ENCODE assay signal across 19 cellular contexts in genomic region chr17:82702161-82702932, GRCh38. TPM values are rescaled to one million over a fixed set of nuclear protein-coding genes. Genes with fewer than 3 reads are reported as not detected.
A peak's percentile ranks its signal among the peaks of the same experiment; 100 is the strongest.
DNase-seq lines count a peak whose midpoint lies in the region; ATAC-seq and TF ChIP-seq lines count a peak whose summit lies in the region.
"Had no signal": no experiment of that assay in that cellular context is flagged by ENCODE, and none has a peak within 500 bp of the region (broad histone marks: within the 10 kb centered on the region; RNA-seq: fewer than 3 reads in every experiment).

No MANE protein-coding gene starts in this region.

- H3K9me3 Mint-ChIP-seq in mesothelial cell of epicardium (no peaks in the 10 kb centered on the region), type B pancreatic cell (no peaks in the 10 kb centered on the region)
- H3K9me3 Mint-ChIP-seq: CD4-positive, alpha-beta memory T cell; neural crest cell had no signal

- H3K4me3 Mint-ChIP-seq in mesothelial cell of epicardium: no peak overlapping the region
- H3K4me3 Mint-ChIP-seq in type B pancreatic cell: peak overlapping the region; percentile 28
- H3K4me3 Mint-ChIP-seq: CD4-positive, alpha-beta memory T cell; neural crest cell had no signal

- peaks cover 13% of the 10 kb centered on the region for H3K4me1 Mint-ChIP-seq in mesothelial cell of epicardium
- no peaks in the 10 kb centered on the region for H3K4me1 Mint-ChIP-seq in type B pancreatic cell (ENCODE audit: unreplicated experiment)

- peak; percentile 30 for DNase-seq in Right ventricle myocardium superior
- no peak for DNase-seq in left cardiac atrium
- DNase-seq in dorsolateral prefrontal cortex: peak in 8 of 10 donors; percentile 58 to 88 (median 79)
- no peak for DNase-seq in mesothelial cell of epicardium (ENCODE audit: low spot score in 2 of 2, unreplicated experiment in 2 of 2)
- DNase-seq in type B pancreatic cell (ENCODE audit: extremely low spot score, unreplicated experiment): no peak
- DNase-seq in NCI-H1930 (lab: John Stamatoyannopoulos, UW): no peak
- DNase-seq: activated CD4-positive, alpha-beta T cell treated with anti-CD3 and anti-CD28 coated beads for 4 hours; activated gamma-delta T cell treated with Interleukin-2 at 50 U/mL for 16 hours; aorta; CD4-positive, alpha-beta memory T cell; glutamatergic neuron; NCI-H146; SHP77 treated with DMSO at 0.1 percent for 48 hours; stimulated activated CD4-positive, alpha-beta T cell treated with anti-CD3 and anti-CD28 coated beads, Interleukin-2, amount 100 ng/mL, for 24 hours; T-helper 9 cell; uterus had no signal

- H3K36me3 Mint-ChIP-seq in mesothelial cell of epicardium: no peaks in the 10 kb centered on the region
- no peaks in the 10 kb centered on the region for H3K36me3 Mint-ChIP-seq in type B pancreatic cell

- peak overlapping the region in 2 of 59 donors; percentile 13 to 15 for H3K4me3 ChIP-seq in dorsolateral prefrontal cortex
- H3K4me3 ChIP-seq: uterus had no signal

- ATAC-seq in Right ventricle myocardium superior (ENCODE audit: poor library complexity) (no peak), left cardiac atrium (no peak), HG03460 (IDR thresholded peaks at IDR 0.05; ENCODE audit: unreplicated experiment) (no peak), GM21529 (IDR thresholded peaks at IDR 0.05; ENCODE audit: unreplicated experiment) (no peak)

- TF ChIP-seq CTCF in dorsolateral prefrontal cortex (IDR thresholded peaks at IDR 0.05 in 54 of 56, conservative IDR thresholded peaks at IDR 0.05 in 2 of 56; ENCODE audit: low read depth in 1 of 56, partially characterized antibody in 56 of 56): peak in 14 of 56 donors; percentile 9 to 35 (median 17)
- no peak for TF ChIP-seq CTCF in mesothelial cell of epicardium (IDR thresholded peaks at IDR 0.05; ENCODE audit: unreplicated experiment)
- TF ChIP-seq CTCF in type B pancreatic cell (conservative IDR thresholded peaks at IDR 0.05): no peak

- H3K27me3 ChIP-seq in dorsolateral prefrontal cortex: no peaks in the 10 kb centered on the region
- H3K27me3 ChIP-seq: uterus had no signal

- H3K27ac Mint-ChIP-seq in mesothelial cell of epicardium (peak overlapping the region; percentile 53), type B pancreatic cell (peak overlapping the region; percentile 33)
- H3K27ac Mint-ChIP-seq: CD4-positive, alpha-beta memory T cell had no signal

- H3K27me3 Mint-ChIP-seq in mesothelial cell of epicardium (ENCODE audit: low read depth): peaks cover 5% of the 10 kb centered on the region
- peaks cover 4% of the 10 kb centered on the region for H3K27me3 Mint-ChIP-seq in type B pancreatic cell
- H3K27me3 Mint-ChIP-seq: CD4-positive, alpha-beta memory T cell had no signal

- peak overlapping the region in 46 of 59 donors; percentile 6 to 85 (median 58) for H3K27ac ChIP-seq in dorsolateral prefrontal cortex
- H3K27ac ChIP-seq: uterus had no signal

- intact Hi-C loops in Right ventricle myocardium superior (cut with DNase I): no loop called here
- intact Hi-C loops in left cardiac atrium (cut with DNase I): no loop called here
- intact Hi-C loops in dorsolateral prefrontal cortex (cut with DNase I): loop anchor here (5.0 kb wide), 2 partner anchors 35 to 50 kb away; no protein-coding TSS in a partner anchor

RNA-seq across cellular contexts. Expression of gene RAB40B, which starts 3.8 kb away (rescaled TPM):
- total RNA-seq in Right ventricle myocardium superior (20.7 TPM), left cardiac atrium (10 to 100 TPM; 12.8 to 16.7 TPM), dorsolateral prefrontal cortex (100 to 1,000 TPM in 68 of 120 experiments, 10 to 100 TPM in 52; 61.9 to 320 (median 103) TPM), mesothelial cell of epicardium (25.0 to 26.5 TPM (median 25.5 TPM) in 3 replicates), type B pancreatic cell (ENCODE audit: low replicate concordance) (16.7 and 18.9 TPM in 2 replicates)

RNA-seq across cellular contexts. Expression of gene FN3KRP, which starts 14.2 kb away (rescaled TPM):
- total RNA-seq in Right ventricle myocardium superior (13.2 TPM), left cardiac atrium (10 to 100 TPM; 12.1 to 14.5 TPM), dorsolateral prefrontal cortex (10 to 100 TPM; 32.3 to 70.7 (median 49.0) TPM), mesothelial cell of epicardium (30.3 to 31.6 TPM (median 30.6 TPM) in 3 replicates), type B pancreatic cell (ENCODE audit: low replicate concordance) (36.5 and 42.5 TPM in 2 replicates)

RNA-seq across cellular contexts. Expression of gene FN3K, which starts 33.1 kb away (rescaled TPM):
- 80.2 TPM for total RNA-seq in Right ventricle myocardium superior
- 10 to 100 TPM; 49.9 to 62.9 TPM for total RNA-seq in left cardiac atrium
- total RNA-seq in dorsolateral prefrontal cortex: 100 to 1,000 TPM in 107 of 120 experiments, 10 to 100 TPM in 13; 62.5 to 210 (median 123) TPM
- 31.9 to 33.3 TPM (median 33.0 TPM) in 3 replicates for total RNA-seq in mesothelial cell of epicardium
- total RNA-seq in type B pancreatic cell (ENCODE audit: low replicate concordance): 30.3 and 31.3 TPM in 2 replicates

RNA-seq across cellular contexts. Expression of gene TBCD, which starts 49.5 kb away (rescaled TPM):
- total RNA-seq in Right ventricle myocardium superior (45.1 TPM), left cardiac atrium (10 to 100 TPM; 37.0 to 59.8 TPM), dorsolateral prefrontal cortex (100 to 1,000 TPM in 110 of 120 experiments, 10 to 100 TPM in 10; 90.4 to 151 (median 117) TPM), mesothelial cell of epicardium (102 to 117 TPM (median 103 TPM) in 3 replicates), type B pancreatic cell (ENCODE audit: low replicate concordance) (65.4 and 104 TPM in 2 replicates)

RNA-seq across cellular contexts. Expression of gene WDR45B, which starts 54.1 kb away (rescaled TPM):
- 34.3 TPM for total RNA-seq in Right ventricle myocardium superior
- 10 to 100 TPM; 40.1 to 47.3 TPM for total RNA-seq in left cardiac atrium
- 100 to 1,000 TPM in 7 of 120 experiments, 10 to 100 TPM in 113; 61.0 to 110 (median 83.4) TPM for total RNA-seq in dorsolateral prefrontal cortex
- 90.2 to 93.3 TPM (median 92.3 TPM) in 3 replicates for total RNA-seq in mesothelial cell of epicardium
- 74.0 and 100 TPM in 2 replicates for total RNA-seq in type B pancreatic cell (ENCODE audit: low replicate concordance)

Comparison
In these comparisons a context has a peak if more than half of its experiments do, and no peak if none do; other contexts are left out.
1. DNase-seq: peak in Right ventricle myocardium superior (single experiment) and dorsolateral prefrontal cortex (8 of 10); none in left cardiac atrium (single experiment), mesothelial cell of epicardium (0 of 2), type B pancreatic cell (single experiment) and NCI-H1930 (0 of 2).
2. intact Hi-C loops: an anchor here in dorsolateral prefrontal cortex (5.0 kb wide); none called in Right ventricle myocardium superior and left cardiac atrium.